In the genomic region with DNA sequence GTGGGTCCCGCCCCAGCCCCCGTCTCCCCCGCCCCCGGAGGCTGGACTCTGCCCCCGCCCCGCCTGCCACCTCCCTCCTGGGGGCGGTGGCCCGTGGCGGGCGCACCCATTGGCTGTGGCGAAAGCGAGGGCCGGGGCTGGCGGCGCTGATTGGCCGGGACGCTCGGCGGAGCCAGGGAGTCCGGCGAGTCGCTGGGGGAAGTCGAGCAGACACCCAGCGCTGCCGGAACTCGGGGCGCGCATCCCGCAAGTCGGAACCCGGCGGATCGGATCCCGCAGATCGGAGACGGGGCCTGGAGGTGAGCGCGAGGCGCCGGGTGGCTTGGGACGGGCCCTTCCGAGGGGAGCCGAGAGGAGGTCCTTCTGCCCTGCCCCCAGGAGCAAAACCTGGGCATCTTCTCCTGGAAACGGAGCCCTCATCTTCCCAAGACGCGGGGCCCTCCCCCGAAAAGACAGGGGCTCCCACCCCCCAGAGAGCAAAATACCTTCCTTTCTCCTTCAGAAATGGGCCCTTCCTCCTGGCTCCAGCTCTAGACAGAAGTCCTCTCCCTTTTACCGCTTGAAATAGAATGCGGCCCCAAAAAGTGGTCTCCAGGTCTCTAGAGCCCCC, we compare ENCODE assay signal across 1 cellular context.
TF ChIP-seq lines count a peak whose summit lies in the region.

A gene (plus strand): TSS at position 205 of the 610 bp plus-strand sequence. CDS start 61,123 bp downstream, outside the sequence.

TF ChIP-seq in GM12878, 131 proteins besides CTCF, POLR2A, EP300 and RAD21 (continued from another document):
- TF ChIP-seq, protein P1, sequence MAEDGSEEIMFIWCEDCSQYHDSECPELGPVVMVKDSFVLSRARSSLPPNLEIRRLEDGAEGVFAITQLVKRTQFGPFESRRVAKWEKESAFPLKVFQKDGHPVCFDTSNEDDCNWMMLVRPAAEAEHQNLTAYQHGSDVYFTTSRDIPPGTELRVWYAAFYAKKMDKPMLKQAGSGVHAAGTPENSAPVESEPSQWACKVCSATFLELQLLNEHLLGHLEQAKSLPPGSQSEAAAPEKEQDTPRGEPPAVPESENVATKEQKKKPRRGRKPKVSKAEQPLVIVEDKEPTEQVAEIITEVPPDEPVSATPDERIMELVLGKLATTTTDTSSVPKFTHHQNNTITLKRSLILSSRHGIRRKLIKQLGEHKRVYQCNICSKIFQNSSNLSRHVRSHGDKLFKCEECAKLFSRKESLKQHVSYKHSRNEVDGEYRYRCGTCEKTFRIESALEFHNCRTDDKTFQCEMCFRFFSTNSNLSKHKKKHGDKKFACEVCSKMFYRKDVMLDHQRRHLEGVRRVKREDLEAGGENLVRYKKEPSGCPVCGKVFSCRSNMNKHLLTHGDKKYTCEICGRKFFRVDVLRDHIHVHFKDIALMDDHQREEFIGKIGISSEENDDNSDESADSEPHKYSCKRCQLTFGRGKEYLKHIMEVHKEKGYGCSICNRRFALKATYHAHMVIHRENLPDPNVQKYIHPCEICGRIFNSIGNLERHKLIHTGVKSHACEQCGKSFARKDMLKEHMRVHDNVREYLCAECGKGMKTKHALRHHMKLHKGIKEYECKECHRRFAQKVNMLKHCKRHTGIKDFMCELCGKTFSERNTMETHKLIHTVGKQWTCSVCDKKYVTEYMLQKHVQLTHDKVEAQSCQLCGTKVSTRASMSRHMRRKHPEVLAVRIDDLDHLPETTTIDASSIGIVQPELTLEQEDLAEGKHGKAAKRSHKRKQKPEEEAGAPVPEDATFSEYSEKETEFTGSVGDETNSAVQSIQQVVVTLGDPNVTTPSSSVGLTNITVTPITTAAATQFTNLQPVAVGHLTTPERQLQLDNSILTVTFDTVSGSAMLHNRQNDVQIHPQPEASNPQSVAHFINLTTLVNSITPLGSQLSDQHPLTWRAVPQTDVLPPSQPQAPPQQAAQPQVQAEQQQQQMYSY (CRISPR knock-in tag; IDR thresholded peaks at IDR 0.05): no peak
- TF ChIP-seq CHD1 (IDR thresholded peaks at IDR 0.05; ENCODE audit: low read depth, low read length) (no peak), NFYA (IDR thresholded peaks at IDR 0.05; ENCODE audit: borderline replicate concordance, low read depth, low read length) (no peak), RCOR1 (conservative IDR thresholded peaks at IDR 0.05; ENCODE audit: low read depth, low read length) (no peak), CEBPB (IDR thresholded peaks at IDR 0.05; ENCODE audit: borderline replicate concordance in 1 of 2, low read depth in 2 of 2, low read length in 2 of 2) (no peak), JUND (IDR thresholded peaks at IDR 0.05; ENCODE audit: low read depth, low read length) (no peak), EGR1 (IDR thresholded peaks at IDR 0.05; ENCODE audit: borderline replicate concordance in 1 of 2, low read depth in 2 of 2, low read length in 2 of 2) (peak in 1 of 2 experiments; percentile 60; a peak in 2 of 3 replicates), HDAC6 (IDR thresholded peaks at IDR 0.05; ENCODE audit: unreplicated experiment) (no peak), IKZF1 (conservative IDR thresholded peaks at IDR 0.05) (peak; percentile 52; the same call in 1 of the 2 replicates)
- TF ChIP-seq, protein P2, sequence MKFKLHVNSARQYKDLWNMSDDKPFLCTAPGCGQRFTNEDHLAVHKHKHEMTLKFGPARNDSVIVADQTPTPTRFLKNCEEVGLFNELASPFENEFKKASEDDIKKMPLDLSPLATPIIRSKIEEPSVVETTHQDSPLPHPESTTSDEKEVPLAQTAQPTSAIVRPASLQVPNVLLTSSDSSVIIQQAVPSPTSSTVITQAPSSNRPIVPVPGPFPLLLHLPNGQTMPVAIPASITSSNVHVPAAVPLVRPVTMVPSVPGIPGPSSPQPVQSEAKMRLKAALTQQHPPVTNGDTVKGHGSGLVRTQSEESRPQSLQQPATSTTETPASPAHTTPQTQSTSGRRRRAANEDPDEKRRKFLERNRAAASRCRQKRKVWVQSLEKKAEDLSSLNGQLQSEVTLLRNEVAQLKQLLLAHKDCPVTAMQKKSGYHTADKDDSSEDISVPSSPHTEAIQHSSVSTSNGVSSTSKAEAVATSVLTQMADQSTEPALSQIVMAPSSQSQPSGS (IDR thresholded peaks at IDR 0.05; ENCODE audit: low read length): no peak
- TF ChIP-seq, protein P3, sequence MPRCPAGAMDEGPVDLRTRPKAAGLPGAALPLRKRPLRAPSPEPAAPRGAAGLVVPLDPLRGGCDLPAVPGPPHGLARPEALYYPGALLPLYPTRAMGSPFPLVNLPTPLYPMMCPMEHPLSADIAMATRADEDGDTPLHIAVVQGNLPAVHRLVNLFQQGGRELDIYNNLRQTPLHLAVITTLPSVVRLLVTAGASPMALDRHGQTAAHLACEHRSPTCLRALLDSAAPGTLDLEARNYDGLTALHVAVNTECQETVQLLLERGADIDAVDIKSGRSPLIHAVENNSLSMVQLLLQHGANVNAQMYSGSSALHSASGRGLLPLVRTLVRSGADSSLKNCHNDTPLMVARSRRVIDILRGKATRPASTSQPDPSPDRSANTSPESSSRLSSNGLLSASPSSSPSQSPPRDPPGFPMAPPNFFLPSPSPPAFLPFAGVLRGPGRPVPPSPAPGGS (IDR thresholded peaks at IDR 0.05; ENCODE audit: borderline replicate concordance, insufficient read depth, low read depth, low read length, poor library complexity, severe bottlenecking): no peak
- TF ChIP-seq, protein P4, sequence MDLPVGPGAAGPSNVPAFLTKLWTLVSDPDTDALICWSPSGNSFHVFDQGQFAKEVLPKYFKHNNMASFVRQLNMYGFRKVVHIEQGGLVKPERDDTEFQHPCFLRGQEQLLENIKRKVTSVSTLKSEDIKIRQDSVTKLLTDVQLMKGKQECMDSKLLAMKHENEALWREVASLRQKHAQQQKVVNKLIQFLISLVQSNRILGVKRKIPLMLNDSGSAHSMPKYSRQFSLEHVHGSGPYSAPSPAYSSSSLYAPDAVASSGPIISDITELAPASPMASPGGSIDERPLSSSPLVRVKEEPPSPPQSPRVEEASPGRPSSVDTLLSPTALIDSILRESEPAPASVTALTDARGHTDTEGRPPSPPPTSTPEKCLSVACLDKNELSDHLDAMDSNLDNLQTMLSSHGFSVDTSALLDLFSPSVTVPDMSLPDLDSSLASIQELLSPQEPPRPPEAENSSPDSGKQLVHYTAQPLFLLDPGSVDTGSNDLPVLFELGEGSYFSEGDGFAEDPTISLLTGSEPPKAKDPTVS (IDR thresholded peaks at IDR 0.05; ENCODE audit: low read depth, low read length): no peak
- TF ChIP-seq, protein P5, sequence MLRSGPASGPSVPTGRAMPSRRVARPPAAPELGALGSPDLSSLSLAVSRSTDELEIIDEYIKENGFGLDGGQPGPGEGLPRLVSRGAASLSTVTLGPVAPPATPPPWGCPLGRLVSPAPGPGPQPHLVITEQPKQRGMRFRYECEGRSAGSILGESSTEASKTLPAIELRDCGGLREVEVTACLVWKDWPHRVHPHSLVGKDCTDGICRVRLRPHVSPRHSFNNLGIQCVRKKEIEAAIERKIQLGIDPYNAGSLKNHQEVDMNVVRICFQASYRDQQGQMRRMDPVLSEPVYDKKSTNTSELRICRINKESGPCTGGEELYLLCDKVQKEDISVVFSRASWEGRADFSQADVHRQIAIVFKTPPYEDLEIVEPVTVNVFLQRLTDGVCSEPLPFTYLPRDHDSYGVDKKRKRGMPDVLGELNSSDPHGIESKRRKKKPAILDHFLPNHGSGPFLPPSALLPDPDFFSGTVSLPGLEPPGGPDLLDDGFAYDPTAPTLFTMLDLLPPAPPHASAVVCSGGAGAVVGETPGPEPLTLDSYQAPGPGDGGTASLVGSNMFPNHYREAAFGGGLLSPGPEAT (IDR thresholded peaks at IDR 0.05; ENCODE audit: low read depth): no peak
TF ChIP-seq in GM12878: peak in this region for 12.
